ENCODE assay signal across 9 cellular contexts in genomic region chr5:151740958-151741373, GRCh38. TPM values are rescaled to one million over a fixed set of nuclear protein-coding genes. Genes with fewer than 3 reads are reported as not detected.
DNase-seq lines count a peak whose midpoint lies in the region; ATAC-seq and TF ChIP-seq lines count a peak whose summit lies in the region.
"Had no signal": no experiment of that assay in that cellular context is flagged by ENCODE, and none has a peak within 500 bp of the region (broad histone marks: within the 10 kb centered on the region; RNA-seq: fewer than 3 reads in every experiment).

No MANE protein-coding gene starts in this region.

- TF ChIP-seq CTCF in nephron (IDR thresholded peaks at IDR 0.05; ENCODE audit: unreplicated experiment in 3 of 3), result peak in 1 of 3 experiments; percentile 2

- peaks cover 35% of the 10 kb centered on the region for H3K4me1 Mint-ChIP-seq in nephron
- peaks cover 27% of the 10 kb centered on the region for H3K4me1 Mint-ChIP-seq in activated CD4-positive, alpha-beta memory T cell treated with anti-CD3 and anti-CD28 coated beads for 36 hours (ENCODE audit: low read depth)

- H3K27me3 Mint-ChIP-seq in nephron (ENCODE audit: low read depth), result no peaks in the 10 kb centered on the region
- H3K27me3 Mint-ChIP-seq in activated CD4-positive, alpha-beta memory T cell treated with anti-CD3 and anti-CD28 coated beads for 36 hours, result no peaks in the 10 kb centered on the region

- peak overlapping the region; percentile 26 to 64 (median 30) for H3K4me3 Mint-ChIP-seq in nephron
- no peak overlapping the region for H3K4me3 Mint-ChIP-seq in activated CD4-positive, alpha-beta memory T cell treated with anti-CD3 and anti-CD28 coated beads for 36 hours

- H3K9me3 Mint-ChIP-seq in nephron, result no peaks in the 10 kb centered on the region
- no peaks in the 10 kb centered on the region for H3K9me3 Mint-ChIP-seq in activated CD4-positive, alpha-beta memory T cell treated with anti-CD3 and anti-CD28 coated beads for 36 hours
- H3K9me3 Mint-ChIP-seq: activated T-helper 2 cell treated with anti-CD3 and anti-CD28 coated beads, Interferon-gamma antibody, Interleukin-2, Interleukin-4, amounts not matched to agents 10 μg/mL and 5 μg/mL and 100 μg/mL, durations not matched to agents 14 hours and 24 hours and 36 hours had no signal

- H3K36me3 Mint-ChIP-seq in nephron (ENCODE audit: low read depth), result peaks cover 26% of the 10 kb centered on the region
- peaks cover 19% of the 10 kb centered on the region for H3K36me3 Mint-ChIP-seq in activated CD4-positive, alpha-beta memory T cell treated with anti-CD3 and anti-CD28 coated beads for 36 hours

- intact Hi-C loops in activated CD4-positive, alpha-beta memory T cell treated with anti-CD3 and anti-CD28 coated beads for 36 hours (cut with micrococcal nuclease), result loop anchor here (1.0 kb wide), 2 partner anchors 30 to 82 kb away; partner anchors contain the start of gene G3BP1

- H3K27ac Mint-ChIP-seq in nephron, result peak overlapping the region; percentile 94 to 97 (median 96)
- H3K27ac Mint-ChIP-seq in activated CD4-positive, alpha-beta memory T cell treated with anti-CD3 and anti-CD28 coated beads for 36 hours, result no peak overlapping the region
- H3K27ac Mint-ChIP-seq: activated T-helper 2 cell treated with anti-CD3 and anti-CD28 coated beads, Interferon-gamma antibody, Interleukin-2, Interleukin-4, amounts not matched to agents 10 μg/mL and 5 μg/mL and 100 μg/mL, durations not matched to agents 14 hours and 24 hours and 36 hours had no signal

- POLR2A ChIA-PET in activated CD4-positive, alpha-beta memory T cell treated with anti-CD3 and anti-CD28 coated beads for 36 hours (lab: Charles Lee), result interaction anchor here (0.6 kb wide), 1 partner anchor 15 kb away, joined by 3 read pairs; no protein-coding TSS in a partner anchor

- peak; percentile 89 for DNase-seq in ELR (ENCODE audit: low read depth)
- DNase-seq in astrocyte of the hippocampus (ENCODE audit: low read depth, low spot score), result peak; percentile 59
- DNase-seq in activated CD4-positive, alpha-beta memory T cell treated with anti-CD3 and anti-CD28 coated beads for 36 hours, result no peak
- DNase-seq in GF-D8 (lab: John Stamatoyannopoulos, UW), result no peak
- DNase-seq in NCI-H187 treated with DMSO at 0.1 percent for 48 hours (lab: John Stamatoyannopoulos, UW), result no peak
- DNase-seq in cerebellar cortex (ENCODE audit: low spot score), result no peak

- peak; percentile 28 for ATAC-seq in HG02852 (IDR thresholded peaks at IDR 0.05; ENCODE audit: unreplicated experiment)

- CTCF ChIA-PET in activated CD4-positive, alpha-beta memory T cell treated with anti-CD3 and anti-CD28 coated beads for 36 hours (lab: Charles Lee), result interaction anchor here (0.7 to 10.7 kb wide), 20 partner anchors 9 to 294 kb away, joined by 3 to 156 read pairs (median 4); partner anchors contain the start of genes G3BP1 and SLC36A1

RNA-seq across cellular contexts. Expression of gene ATOX1, which starts 17.5 kb away (rescaled TPM):
- 10 to 100 TPM; 83.1 to 89.9 TPM for total RNA-seq in activated CD4-positive, alpha-beta memory T cell treated with anti-CD3 and anti-CD28 coated beads for 36 hours

RNA-seq across cellular contexts. Expression of gene G3BP1, which starts 30.8 kb away (rescaled TPM):
- total RNA-seq in activated CD4-positive, alpha-beta memory T cell treated with anti-CD3 and anti-CD28 coated beads for 36 hours, result 100 to 1,000 TPM; 237 TPM

RNA-seq across cellular contexts. Expression of gene SPARC, which starts 54.3 kb away (rescaled TPM):
- not detected for total RNA-seq in activated CD4-positive, alpha-beta memory T cell treated with anti-CD3 and anti-CD28 coated beads for 36 hours

Comparison
In these comparisons a context has a peak if more than half of its experiments do, and no peak if none do; other contexts are left out.
1. DNase-seq: peak in ELR (single experiment) and astrocyte of the hippocampus (single experiment); none in activated CD4-positive, alpha-beta memory T cell treated with anti-CD3 and anti-CD28 coated beads for 36 hours (single experiment), GF-D8 (single experiment), NCI-H187 treated with DMSO at 0.1 percent for 48 hours (single experiment) and cerebellar cortex (single experiment).